ENCODE assay signal across 1 cellular context in genomic region chr2:63614983-63615945, GRCh38.
TF ChIP-seq lines count a peak whose summit lies in the region.

No MANE protein-coding gene starts in this region.

TF ChIP-seq in HepG2, 621 proteins besides CTCF, POLR2A, EP300 and RAD21 (continued from another document and continues in another):
- TF ChIP-seq, protein P1, sequence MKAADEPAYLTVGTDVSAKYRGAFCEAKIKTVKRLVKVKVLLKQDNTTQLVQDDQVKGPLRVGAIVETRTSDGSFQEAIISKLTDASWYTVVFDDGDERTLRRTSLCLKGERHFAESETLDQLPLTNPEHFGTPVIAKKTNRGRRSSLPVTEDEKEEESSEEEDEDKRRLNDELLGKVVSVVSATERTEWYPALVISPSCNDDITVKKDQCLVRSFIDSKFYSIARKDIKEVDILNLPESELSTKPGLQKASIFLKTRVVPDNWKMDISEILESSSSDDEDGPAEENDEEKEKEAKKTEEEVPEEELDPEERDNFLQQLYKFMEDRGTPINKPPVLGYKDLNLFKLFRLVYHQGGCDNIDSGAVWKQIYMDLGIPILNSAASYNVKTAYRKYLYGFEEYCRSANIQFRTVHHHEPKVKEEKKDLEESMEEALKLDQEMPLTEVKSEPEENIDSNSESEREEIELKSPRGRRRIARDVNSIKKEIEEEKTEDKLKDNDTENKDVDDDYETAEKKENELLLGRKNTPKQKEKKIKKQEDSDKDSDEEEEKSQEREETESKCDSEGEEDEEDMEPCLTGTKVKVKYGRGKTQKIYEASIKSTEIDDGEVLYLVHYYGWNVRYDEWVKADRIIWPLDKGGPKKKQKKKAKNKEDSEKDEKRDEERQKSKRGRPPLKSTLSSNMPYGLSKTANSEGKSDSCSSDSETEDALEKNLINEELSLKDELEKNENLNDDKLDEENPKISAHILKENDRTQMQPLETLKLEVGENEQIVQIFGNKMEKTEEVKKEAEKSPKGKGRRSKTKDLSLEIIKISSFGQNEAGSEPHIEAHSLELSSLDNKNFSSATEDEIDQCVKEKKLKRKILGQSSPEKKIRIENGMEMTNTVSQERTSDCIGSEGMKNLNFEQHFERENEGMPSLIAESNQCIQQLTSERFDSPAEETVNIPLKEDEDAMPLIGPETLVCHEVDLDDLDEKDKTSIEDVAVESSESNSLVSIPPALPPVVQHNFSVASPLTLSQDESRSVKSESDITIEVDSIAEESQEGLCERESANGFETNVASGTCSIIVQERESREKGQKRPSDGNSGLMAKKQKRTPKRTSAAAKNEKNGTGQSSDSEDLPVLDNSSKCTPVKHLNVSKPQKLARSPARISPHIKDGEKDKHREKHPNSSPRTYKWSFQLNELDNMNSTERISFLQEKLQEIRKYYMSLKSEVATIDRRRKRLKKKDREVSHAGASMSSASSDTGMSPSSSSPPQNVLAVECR (CRISPR knock-in tag; IDR thresholded peaks at IDR 0.05; ENCODE audit: borderline replicate concordance) = no peak; the same call in 1 of the 2 replicates
- TF ChIP-seq ZNF230 (CRISPR knock-in tag; IDR thresholded peaks at IDR 0.05) (no peak), FOXP1 (IDR thresholded peaks at IDR 0.05) (no peak), FOXP1 (CRISPR knock-in tag; IDR thresholded peaks at IDR 0.05) (peak; percentile 25; the same call in 1 of the 2 replicates), ZMYM4 (CRISPR knock-in tag; IDR thresholded peaks at IDR 0.05) (no peak), MEF2D (CRISPR knock-in tag; IDR thresholded peaks at IDR 0.05) (no peak), FOXA1 (IDR thresholded peaks at IDR 0.05) (no peak), FOXA1 (CRISPR knock-in tag; IDR thresholded peaks at IDR 0.05) (peak; percentile 41; the same call in 1 of the 2 replicates), FOSL2 (CRISPR knock-in tag; IDR thresholded peaks at IDR 0.05) (peak; percentile 12; the same call in 1 of the 2 replicates), KAT2B (IDR thresholded peaks at IDR 0.05; ENCODE audit: borderline replicate concordance, low read depth, low read length) (no peak), SRF (IDR thresholded peaks at IDR 0.05; ENCODE audit: low read depth, low read length) (no peak), MTA3 (CRISPR knock-in tag; IDR thresholded peaks at IDR 0.05) (no peak), CEBPG (CRISPR knock-in tag; IDR thresholded peaks at IDR 0.05) (0 out of 2 replicates have a peak, but pooled peaks have one; percentile 38), CCDC6 (CRISPR knock-in tag; IDR thresholded peaks at IDR 0.05) (no peak), TRIM22 (IDR thresholded peaks at IDR 0.05) (no peak), TBL1XR1 (IDR thresholded peaks at IDR 0.05; ENCODE audit: borderline replicate concordance, low read length, partially characterized antibody) (no peak), TEAD3 (CRISPR knock-in tag; optimal IDR thresholded peaks at IDR 0.05; ENCODE audit: borderline replicate concordance) (peak; percentile 85), ZFX (CRISPR knock-in tag; IDR thresholded peaks at IDR 0.05; ENCODE audit: low read depth) (peak; percentile 25; the same call in 1 of the 2 replicates), ZNF724P (CRISPR knock-in tag; IDR thresholded peaks at IDR 0.05; ENCODE audit: borderline replicate concordance) (no peak), ZNF761 (CRISPR knock-in tag; conservative IDR thresholded peaks at IDR 0.05) (no peak), FOXJ3 (CRISPR knock-in tag; IDR thresholded peaks at IDR 0.05; ENCODE audit: borderline replicate concordance) (0 out of 2 replicates have a peak, but pooled peaks have one; percentile 22), SRSF1 (optimal IDR thresholded peaks at IDR 0.05; ENCODE audit: low read depth, low read length) (no peak), ZNF547 (CRISPR knock-in tag; IDR thresholded peaks at IDR 0.05) (peak; percentile 64; the same call in 1 of the 2 replicates), ZNF687 (CRISPR knock-in tag; IDR thresholded peaks at IDR 0.05) (no peak), SOX6 (IDR thresholded peaks at IDR 0.05) (no peak), SOX6 (CRISPR knock-in tag; IDR thresholded peaks at IDR 0.05) (peak; percentile 64), FOXP4 (CRISPR knock-in tag; IDR thresholded peaks at IDR 0.05) (peak; percentile 65), POGZ (CRISPR knock-in tag; IDR thresholded peaks at IDR 0.05) (peak; percentile 37; the same call in 1 of the 2 replicates), ELF1 (CRISPR knock-in tag; IDR thresholded peaks at IDR 0.05) (0 out of 2 replicates have a peak, but pooled peaks have one; percentile 32), ZNF143 (CRISPR knock-in tag; IDR thresholded peaks at IDR 0.05) (0 out of 2 replicates have a peak, but pooled peaks have one; percentile 34), ZNF850 (CRISPR knock-in tag; conservative IDR thresholded peaks at IDR 0.05) (no peak), SP5 (CRISPR knock-in tag; IDR thresholded peaks at IDR 0.05; ENCODE audit: borderline replicate concordance, low read depth) (peak; percentile 51; the same call in 1 of the 2 replicates), SAP130 (CRISPR knock-in tag; IDR thresholded peaks at IDR 0.05; ENCODE audit: low read depth) (peak; percentile 44; the same call in 1 of the 2 replicates), ZNF292 (CRISPR knock-in tag; IDR thresholded peaks at IDR 0.05; ENCODE audit: borderline replicate concordance, low read depth) (peak; percentile 47; the same call in 1 of the 2 replicates), SOX5 (CRISPR knock-in tag; IDR thresholded peaks at IDR 0.05; ENCODE audit: borderline replicate concordance) (peak; percentile 54; the same call in 1 of the 2 replicates), FOXO1 (CRISPR knock-in tag; IDR thresholded peaks at IDR 0.05) (peak; percentile 52; the same call in 1 of the 2 replicates), MED1 (CRISPR knock-in tag; IDR thresholded peaks at IDR 0.05) (0 out of 2 replicates have a peak, but pooled peaks have one; percentile 22), FOXK1 (CRISPR knock-in tag; IDR thresholded peaks at IDR 0.05; ENCODE audit: borderline replicate concordance, low read depth) (no peak), ELF3 (CRISPR knock-in tag; IDR thresholded peaks at IDR 0.05) (peak; percentile 71; the same call in 1 of the 2 replicates), ZIK1 (CRISPR knock-in tag; IDR thresholded peaks at IDR 0.05; ENCODE audit: borderline replicate concordance, low read depth) (no peak), DMAP1 (CRISPR knock-in tag; IDR thresholded peaks at IDR 0.05) (no peak), SMC3 (IDR thresholded peaks at IDR 0.05; ENCODE audit: low read length) (0 out of 2 replicates have a peak, but pooled peaks have one; percentile 2)
- TF ChIP-seq, protein P2, sequence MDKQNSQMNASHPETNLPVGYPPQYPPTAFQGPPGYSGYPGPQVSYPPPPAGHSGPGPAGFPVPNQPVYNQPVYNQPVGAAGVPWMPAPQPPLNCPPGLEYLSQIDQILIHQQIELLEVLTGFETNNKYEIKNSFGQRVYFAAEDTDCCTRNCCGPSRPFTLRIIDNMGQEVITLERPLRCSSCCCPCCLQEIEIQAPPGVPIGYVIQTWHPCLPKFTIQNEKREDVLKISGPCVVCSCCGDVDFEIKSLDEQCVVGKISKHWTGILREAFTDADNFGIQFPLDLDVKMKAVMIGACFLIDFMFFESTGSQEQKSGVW (CRISPR knock-in tag; IDR thresholded peaks at IDR 0.05; ENCODE audit: borderline replicate concordance) = no peak
- TF ChIP-seq, protein P3, sequence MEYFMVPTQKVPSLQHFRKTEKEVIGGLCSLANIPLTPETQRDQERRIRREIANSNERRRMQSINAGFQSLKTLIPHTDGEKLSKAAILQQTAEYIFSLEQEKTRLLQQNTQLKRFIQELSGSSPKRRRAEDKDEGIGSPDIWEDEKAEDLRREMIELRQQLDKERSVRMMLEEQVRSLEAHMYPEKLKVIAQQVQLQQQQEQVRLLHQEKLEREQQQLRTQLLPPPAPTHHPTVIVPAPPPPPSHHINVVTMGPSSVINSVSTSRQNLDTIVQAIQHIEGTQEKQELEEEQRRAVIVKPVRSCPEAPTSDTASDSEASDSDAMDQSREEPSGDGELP (IDR thresholded peaks at IDR 0.05; ENCODE audit: borderline replicate concordance, low read depth) = no peak
- TF ChIP-seq, protein P4, sequence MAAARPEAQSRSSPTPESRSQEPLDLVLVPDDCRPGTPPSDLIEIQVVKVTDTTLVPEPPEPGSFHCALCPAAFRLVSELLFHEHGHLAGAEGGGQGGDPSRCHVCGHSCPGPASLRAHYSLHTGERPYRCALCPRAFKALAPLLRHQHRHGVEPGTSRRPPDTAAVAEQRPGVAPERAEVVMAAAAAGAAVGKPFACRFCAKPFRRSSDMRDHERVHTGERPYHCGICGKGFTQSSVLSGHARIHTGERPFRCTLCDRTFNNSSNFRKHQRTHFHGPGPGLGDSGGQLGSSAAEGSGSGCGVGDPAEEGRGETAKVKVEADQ (CRISPR knock-in tag; IDR thresholded peaks at IDR 0.05; ENCODE audit: borderline replicate concordance) = peak; percentile 81; the same call in 1 of the 2 replicates
- TF ChIP-seq, protein P5, sequence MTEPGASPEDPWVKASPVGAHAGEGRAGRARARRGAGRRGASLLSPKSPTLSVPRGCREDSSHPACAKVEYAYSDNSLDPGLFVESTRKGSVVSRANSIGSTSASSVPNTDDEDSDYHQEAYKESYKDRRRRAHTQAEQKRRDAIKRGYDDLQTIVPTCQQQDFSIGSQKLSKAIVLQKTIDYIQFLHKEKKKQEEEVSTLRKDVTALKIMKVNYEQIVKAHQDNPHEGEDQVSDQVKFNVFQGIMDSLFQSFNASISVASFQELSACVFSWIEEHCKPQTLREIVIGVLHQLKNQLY (CRISPR knock-in tag; IDR thresholded peaks at IDR 0.05) = no peak
- TF ChIP-seq, protein P6, sequence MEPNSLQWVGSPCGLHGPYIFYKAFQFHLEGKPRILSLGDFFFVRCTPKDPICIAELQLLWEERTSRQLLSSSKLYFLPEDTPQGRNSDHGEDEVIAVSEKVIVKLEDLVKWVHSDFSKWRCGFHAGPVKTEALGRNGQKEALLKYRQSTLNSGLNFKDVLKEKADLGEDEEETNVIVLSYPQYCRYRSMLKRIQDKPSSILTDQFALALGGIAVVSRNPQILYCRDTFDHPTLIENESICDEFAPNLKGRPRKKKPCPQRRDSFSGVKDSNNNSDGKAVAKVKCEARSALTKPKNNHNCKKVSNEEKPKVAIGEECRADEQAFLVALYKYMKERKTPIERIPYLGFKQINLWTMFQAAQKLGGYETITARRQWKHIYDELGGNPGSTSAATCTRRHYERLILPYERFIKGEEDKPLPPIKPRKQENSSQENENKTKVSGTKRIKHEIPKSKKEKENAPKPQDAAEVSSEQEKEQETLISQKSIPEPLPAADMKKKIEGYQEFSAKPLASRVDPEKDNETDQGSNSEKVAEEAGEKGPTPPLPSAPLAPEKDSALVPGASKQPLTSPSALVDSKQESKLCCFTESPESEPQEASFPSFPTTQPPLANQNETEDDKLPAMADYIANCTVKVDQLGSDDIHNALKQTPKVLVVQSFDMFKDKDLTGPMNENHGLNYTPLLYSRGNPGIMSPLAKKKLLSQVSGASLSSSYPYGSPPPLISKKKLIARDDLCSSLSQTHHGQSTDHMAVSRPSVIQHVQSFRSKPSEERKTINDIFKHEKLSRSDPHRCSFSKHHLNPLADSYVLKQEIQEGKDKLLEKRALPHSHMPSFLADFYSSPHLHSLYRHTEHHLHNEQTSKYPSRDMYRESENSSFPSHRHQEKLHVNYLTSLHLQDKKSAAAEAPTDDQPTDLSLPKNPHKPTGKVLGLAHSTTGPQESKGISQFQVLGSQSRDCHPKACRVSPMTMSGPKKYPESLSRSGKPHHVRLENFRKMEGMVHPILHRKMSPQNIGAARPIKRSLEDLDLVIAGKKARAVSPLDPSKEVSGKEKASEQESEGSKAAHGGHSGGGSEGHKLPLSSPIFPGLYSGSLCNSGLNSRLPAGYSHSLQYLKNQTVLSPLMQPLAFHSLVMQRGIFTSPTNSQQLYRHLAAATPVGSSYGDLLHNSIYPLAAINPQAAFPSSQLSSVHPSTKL (CRISPR knock-in tag; IDR thresholded peaks at IDR 0.05) = peak; percentile 39
